In genomic region chr17:2708585-2709172, GRCh38 we compare ENCODE assay signal across 1 cellular context.
TF ChIP-seq lines count a peak whose summit lies in the region.

No MANE protein-coding gene starts in this region.

TF ChIP-seq in HCT116, 20 proteins besides CTCF, POLR2A, EP300 and RAD21 (continued from another document):
- TF ChIP-seq EGR1 (IDR thresholded peaks at IDR 0.05; ENCODE audit: low read depth) = no peak
- TF ChIP-seq, protein P1, sequence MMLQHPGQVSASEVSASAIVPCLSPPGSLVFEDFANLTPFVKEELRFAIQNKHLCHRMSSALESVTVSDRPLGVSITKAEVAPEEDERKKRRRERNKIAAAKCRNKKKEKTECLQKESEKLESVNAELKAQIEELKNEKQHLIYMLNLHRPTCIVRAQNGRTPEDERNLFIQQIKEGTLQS (IDR thresholded peaks at IDR 0.05) = no peak
- TF ChIP-seq TCF7L2 (IDR thresholded peaks at IDR 0.05; ENCODE audit: borderline replicate concordance, extremely low read depth, insufficient read depth, insufficient read length) = no peak
- no peak for TF ChIP-seq EZH2 (IDR thresholded peaks at IDR 0.05)
- no peak for TF ChIP-seq MAX (IDR thresholded peaks at IDR 0.05)
- no peak for TF ChIP-seq EZH2phosphoT487 (IDR thresholded peaks at IDR 0.05; ENCODE audit: borderline replicate concordance)
- no peak for TF ChIP-seq CEBPB (IDR thresholded peaks at IDR 0.05; ENCODE audit: low read depth)
- TF ChIP-seq SP1 (IDR thresholded peaks at IDR 0.05; ENCODE audit: low read depth) = no peak
- TF ChIP-seq FOSL1 (IDR thresholded peaks at IDR 0.05; ENCODE audit: low read depth) = no peak
- no peak for TF ChIP-seq ZNF274 (IDR thresholded peaks at IDR 0.05; ENCODE audit: low read depth, low read length)
- no peak for TF ChIP-seq SRF (IDR thresholded peaks at IDR 0.05; ENCODE audit: low read depth)
